ENCODE assay signal across 1 cellular context in genomic region chr12:29692237-29692636, GRCh38.
A peak's percentile ranks its signal among the peaks of the same experiment; 100 is the strongest.
TF ChIP-seq lines count a peak whose summit lies in the region.

No MANE protein-coding gene starts in this region.

TF ChIP-seq in GM12878, 131 proteins besides CTCF, POLR2A, EP300 and RAD21 (continued from another document and continues in another):
- TF ChIP-seq IRF5 (IDR thresholded peaks at IDR 0.05; ENCODE audit: borderline replicate concordance) (no peak), E2F4 (IDR thresholded peaks at IDR 0.05; ENCODE audit: low read depth, low read length) (no peak), USF1 (IDR thresholded peaks at IDR 0.05; ENCODE audit: borderline replicate concordance, extremely low read length, insufficient read depth, low read depth, low read length) (no peak), MYB (IDR thresholded peaks at IDR 0.05; ENCODE audit: borderline replicate concordance, low read depth, low read length) (no peak), FOS (IDR thresholded peaks at IDR 0.05; ENCODE audit: borderline replicate concordance, extremely low read depth, insufficient read length) (no peak), SMAD5 (IDR thresholded peaks at IDR 0.05; ENCODE audit: low read depth) (no peak), SMARCA5 (IDR thresholded peaks at IDR 0.05) (no peak), BCL3 (IDR thresholded peaks at IDR 0.05; ENCODE audit: borderline replicate concordance, insufficient read depth, low read depth, low read length, poor library complexity, severe bottlenecking) (no peak), POLR2AphosphoS5 (IDR thresholded peaks at IDR 0.05; ENCODE audit: low read length) (no peak), PAX8 (IDR thresholded peaks at IDR 0.05) (no peak), SMAD1 (IDR thresholded peaks at IDR 0.05; ENCODE audit: low read depth, partially characterized antibody) (no peak), ZNF274 (IDR thresholded peaks at IDR 0.05; ENCODE audit: insufficient read depth, insufficient read length) (no peak), NR2F1 (conservative IDR thresholded peaks at IDR 0.05) (peak; percentile 75), HDAC2 (IDR thresholded peaks at IDR 0.05) (no peak), LARP7 (IDR thresholded peaks at IDR 0.05) (no peak), NBN (IDR thresholded peaks at IDR 0.05) (no peak; the same call in 1 of the 2 replicates), IRF3 (IDR thresholded peaks at IDR 0.05) (no peak), TAF1 (IDR thresholded peaks at IDR 0.05; ENCODE audit: borderline replicate concordance, low read depth, low read length) (no peak), CHD2 (IDR thresholded peaks at IDR 0.05; ENCODE audit: borderline replicate concordance, low read depth, low read length) (no peak), HDGF (IDR thresholded peaks at IDR 0.05) (no peak), USF2 (IDR thresholded peaks at IDR 0.05; ENCODE audit: borderline replicate concordance, low read depth, low read length) (no peak), IKZF1 (conservative IDR thresholded peaks at IDR 0.05) (peak; percentile 84), CEBPB (IDR thresholded peaks at IDR 0.05; ENCODE audit: borderline replicate concordance in 1 of 2, low read depth in 2 of 2, low read length in 2 of 2) (no peak), POU2F2 (IDR thresholded peaks at IDR 0.05; ENCODE audit: borderline replicate concordance, low read depth, low read length) (no peak), ELK1 (IDR thresholded peaks at IDR 0.05; ENCODE audit: low read depth, low read length) (no peak), NFYA (IDR thresholded peaks at IDR 0.05; ENCODE audit: borderline replicate concordance, low read depth, low read length) (no peak), SKIL (IDR thresholded peaks at IDR 0.05; ENCODE audit: low read depth, poor library complexity, severe bottlenecking) (no peak), ATF2 (IDR thresholded peaks at IDR 0.05; ENCODE audit: low read length) (peak; percentile 34; the same call in 1 of the 2 replicates), IKZF2 (IDR thresholded peaks at IDR 0.05) (peak; percentile 83 to 85), ZNF622 (IDR thresholded peaks at IDR 0.05) (no peak), NR2C2 (IDR thresholded peaks at IDR 0.05; ENCODE audit: borderline replicate concordance, control insufficient read depth, insufficient read length, low read depth) (no peak), SREBF1 (IDR thresholded peaks at IDR 0.05; ENCODE audit: low read length) (no peak), CBX3 (IDR thresholded peaks at IDR 0.05; ENCODE audit: borderline replicate concordance, low read depth) (no peak), SP1 (IDR thresholded peaks at IDR 0.05; ENCODE audit: low read depth, low read length) (no peak), RELA (IDR thresholded peaks at IDR 0.05; ENCODE audit: borderline replicate concordance, partially characterized antibody) (no peak), ZBTB4 (CRISPR knock-in tag; IDR thresholded peaks at IDR 0.05) (no peak), YY1 (IDR thresholded peaks at IDR 0.05; ENCODE audit: low read depth, low read length) (0 out of 2 replicates have a peak, but pooled peaks have one; percentile 13), BCLAF1 (IDR thresholded peaks at IDR 0.05) (no peak), PML (IDR thresholded peaks at IDR 0.05; ENCODE audit: low read length) (no peak), KAT2A (conservative IDR thresholded peaks at IDR 0.05; ENCODE audit: control insufficient read depth, low read depth, low read length) (no peak), JUND (IDR thresholded peaks at IDR 0.05; ENCODE audit: low read depth, low read length) (peak; percentile 74; the same call in 1 of the 2 replicates), ESRRA (IDR thresholded peaks at IDR 0.05; ENCODE audit: low read length) (no peak)
